Comparison of ENCODE assay signal across 24 cellular contexts in the genomic region with DNA sequence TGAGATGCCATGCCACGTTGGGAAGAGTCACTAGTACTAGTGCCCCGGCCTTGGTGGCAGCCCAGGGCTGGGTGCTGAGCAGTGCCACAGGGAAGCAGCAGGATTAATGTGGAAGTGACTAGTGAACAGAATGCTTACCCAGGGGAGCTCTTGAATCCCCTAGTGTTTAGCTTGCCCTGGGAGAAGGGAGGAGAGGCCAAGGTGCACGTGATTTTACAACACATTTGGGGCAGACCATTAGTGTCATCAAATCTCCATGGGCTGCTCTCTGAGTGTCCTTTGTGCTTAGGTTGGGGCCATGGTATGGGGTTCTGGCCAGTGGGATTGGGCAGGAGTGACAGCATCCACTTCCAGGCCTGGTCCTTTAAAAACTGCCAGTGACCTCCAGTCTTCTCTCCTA. TPM values are rescaled to one million over a fixed set of nuclear protein-coding genes. Genes with fewer than 3 reads are reported as not detected.
"Had no signal": no experiment of that assay in that cellular context is flagged by ENCODE, and none has a peak within 500 bp of the region (broad histone marks: within the 10 kb centered on the region; RNA-seq: fewer than 3 reads in every experiment).

No MANE protein-coding gene starts in this region.

- H3K9me3 Mint-ChIP-seq: activated B cell treated with CpG ODN at 0.5 μM for 24 hours; activated CD4-positive, alpha-beta memory T cell treated with anti-CD3 and anti-CD28 coated beads for 36 hours; activated CD4-positive, alpha-beta T cell treated with anti-CD3 and anti-CD28 coated beads, Interleukin-2, amount 10 ng/mL, durations not matched to agents 24 days and 14 days; activated naive CD4-positive, alpha-beta T cell treated with anti-CD3 and anti-CD28 coated beads for 36 hours; activated naive CD4-positive, alpha-beta T cell treated with anti-CD3 and anti-CD28 coated beads, Interleukin-2, amount 50 U/mL, for 72 hours; activated T-cell treated with anti-CD3 and anti-CD28 coated beads, Interleukin-2, amount 50 U/mL, for 4 hours; activated T-helper 2 cell treated with anti-CD3 and anti-CD28 coated beads, Interferon-gamma antibody, Interleukin-2, Interleukin-4, amounts not matched to agents 10 μg/mL and 5 μg/mL and 100 μg/mL, durations not matched to agents 14 hours and 24 hours and 36 hours; T-helper 2 cell treated with Interferon-gamma antibody and Interleukin-4, amounts not matched to agents 5 μg/mL and 100 μg/mL, for 36 hours had no signal

- H3K4me3 ChIP-seq: adrenal gland had no signal

- ATAC-seq: activated CD4-positive, CD25-positive, alpha-beta regulatory T cell treated with anti-CD3 and anti-CD28 coated beads, Interleukin-2, amount 50 U/mL, for 24 hours; activated CD8-positive, alpha-beta T cell treated with anti-CD3 and anti-CD28 coated beads, Interleukin-2, amount 10 ng/mL, durations not matched to agents 7 days and 5 days; activated naive CD4-positive, alpha-beta T cell treated with anti-CD3 and anti-CD28 coated beads, Interleukin-2, amount 50 U/mL, for 72 hours; activated T-cell treated with anti-CD3 and anti-CD28 coated beads, Interleukin-2, amount 50 U/mL, for 4 hours; esophagus mucosa; T-helper 17 cell had no signal

- DNase-seq: activated B cell treated with CpG ODN at 0.5 μM for 24 hours; activated CD4-positive, alpha-beta memory T cell treated with anti-CD3 and anti-CD28 coated beads for 36 hours; activated CD4-positive, alpha-beta T cell treated with anti-CD3 and anti-CD28 coated beads, Interleukin-2, amount 10 ng/mL, durations not matched to agents 24 days and 14 days; activated CD8-positive, alpha-beta T cell treated with anti-CD3 and anti-CD28 coated beads, Interleukin-2, amount 10 ng/mL, durations not matched to agents 7 days and 5 days; activated effector memory CD4-positive, alpha-beta T cell treated with anti-CD3 and anti-CD28 coated beads, Interleukin-2, amount 50 U/mL, for 16 hours; activated naive CD4-positive, alpha-beta T cell treated with anti-CD3 and anti-CD28 coated beads for 36 hours; activated T-cell treated with anti-CD3 and anti-CD28 coated beads, Interleukin-2, amount 50 U/mL, for 4 hours; brain microvascular endothelial cell; caudate nucleus; cortex of kidney; dermis blood vessel endothelial cell; effector CD8-positive, alpha-beta T cell; foreskin fibroblast; T-helper 1 cell; T-helper 17 cell; T1000; WERI-Rb-1 had no signal

- H3K27ac Mint-ChIP-seq: activated B cell treated with CpG ODN at 0.5 μM for 24 hours; activated CD4-positive, alpha-beta memory T cell treated with anti-CD3 and anti-CD28 coated beads for 36 hours; activated CD4-positive, alpha-beta T cell treated with anti-CD3 and anti-CD28 coated beads, Interleukin-2, amount 10 ng/mL, durations not matched to agents 24 days and 14 days; activated CD8-positive, alpha-beta T cell treated with anti-CD3 and anti-CD28 coated beads, Interleukin-2, amount 10 ng/mL, durations not matched to agents 7 days and 5 days; activated naive CD4-positive, alpha-beta T cell treated with anti-CD3 and anti-CD28 coated beads for 36 hours; activated naive CD4-positive, alpha-beta T cell treated with anti-CD3 and anti-CD28 coated beads, Interleukin-2, amount 50 U/mL, for 72 hours; activated T-helper 2 cell treated with anti-CD3 and anti-CD28 coated beads, Interferon-gamma antibody, Interleukin-2, Interleukin-4, amounts not matched to agents 10 μg/mL and 5 μg/mL and 100 μg/mL, durations not matched to agents 14 hours and 24 hours and 36 hours; T-helper 17 cell; T-helper 2 cell treated with Interferon-gamma antibody and Interleukin-4, amounts not matched to agents 5 μg/mL and 100 μg/mL, for 36 hours had no signal

- H3K4me3 Mint-ChIP-seq: activated B cell treated with CpG ODN at 0.5 μM for 24 hours; activated CD4-positive, alpha-beta memory T cell treated with anti-CD3 and anti-CD28 coated beads for 36 hours; activated CD4-positive, alpha-beta T cell treated with anti-CD3 and anti-CD28 coated beads, Interleukin-2, amount 10 ng/mL, durations not matched to agents 24 days and 14 days; activated CD8-positive, alpha-beta T cell treated with anti-CD3 and anti-CD28 coated beads, Interleukin-2, amount 10 ng/mL, durations not matched to agents 7 days and 5 days; activated naive CD4-positive, alpha-beta T cell treated with anti-CD3 and anti-CD28 coated beads for 36 hours; activated T-cell treated with anti-CD3 and anti-CD28 coated beads, Interleukin-2, amount 50 U/mL, for 4 hours; T-helper 17 cell; T-helper 2 cell treated with Interferon-gamma antibody and Interleukin-4, amounts not matched to agents 5 μg/mL and 100 μg/mL, for 36 hours had no signal

- H3K4me1 Mint-ChIP-seq: activated CD4-positive, alpha-beta T cell treated with anti-CD3 and anti-CD28 coated beads, Interleukin-2, amount 10 ng/mL, durations not matched to agents 24 days and 14 days; T-helper 17 cell had no signal

- H3K27ac ChIP-seq: adrenal gland, brain microvascular endothelial cell, WERI-Rb-1 had no signal

- H3K36me3 Mint-ChIP-seq: activated CD4-positive, alpha-beta memory T cell treated with anti-CD3 and anti-CD28 coated beads for 36 hours; activated naive CD4-positive, alpha-beta T cell treated with anti-CD3 and anti-CD28 coated beads, Interleukin-2, amount 50 U/mL, for 72 hours had no signal

- H3K9me3 ChIP-seq: adrenal gland had no signal

- H3K36me3 ChIP-seq: adrenal gland, WERI-Rb-1 had no signal

- H3K4me1 ChIP-seq: adrenal gland had no signal

- H3K27me3 ChIP-seq: adrenal gland, brain microvascular endothelial cell had no signal

- H3K27me3 Mint-ChIP-seq: activated B cell treated with CpG ODN at 0.5 μM for 24 hours had no signal

RNA-seq across cellular contexts. Expression of a gene that starts 37.5 kb away (rescaled TPM):
- total RNA-seq: activated CD4-positive, alpha-beta memory T cell treated with anti-CD3 and anti-CD28 coated beads for 36 hours; activated CD4-positive, alpha-beta T cell treated with anti-CD3 and anti-CD28 coated beads, Interleukin-2, amount 10 ng/mL, durations not matched to agents 24 days and 14 days; activated CD8-positive, alpha-beta memory T cell treated with anti-CD3 and anti-CD28 coated beads for 36 hours; activated CD8-positive, alpha-beta T cell treated with anti-CD3 and anti-CD28 coated beads, Interleukin-2, amount 10 ng/mL, durations not matched to agents 7 days and 5 days; activated naive CD4-positive, alpha-beta T cell treated with anti-CD3 and anti-CD28 coated beads for 36 hours; activated naive CD4-positive, alpha-beta T cell treated with anti-CD3 and anti-CD28 coated beads, Interleukin-2, amount 50 U/mL, for 72 hours had no signal
